Comparison of ENCODE assay signal across 1 cellular context in the genomic region with DNA sequence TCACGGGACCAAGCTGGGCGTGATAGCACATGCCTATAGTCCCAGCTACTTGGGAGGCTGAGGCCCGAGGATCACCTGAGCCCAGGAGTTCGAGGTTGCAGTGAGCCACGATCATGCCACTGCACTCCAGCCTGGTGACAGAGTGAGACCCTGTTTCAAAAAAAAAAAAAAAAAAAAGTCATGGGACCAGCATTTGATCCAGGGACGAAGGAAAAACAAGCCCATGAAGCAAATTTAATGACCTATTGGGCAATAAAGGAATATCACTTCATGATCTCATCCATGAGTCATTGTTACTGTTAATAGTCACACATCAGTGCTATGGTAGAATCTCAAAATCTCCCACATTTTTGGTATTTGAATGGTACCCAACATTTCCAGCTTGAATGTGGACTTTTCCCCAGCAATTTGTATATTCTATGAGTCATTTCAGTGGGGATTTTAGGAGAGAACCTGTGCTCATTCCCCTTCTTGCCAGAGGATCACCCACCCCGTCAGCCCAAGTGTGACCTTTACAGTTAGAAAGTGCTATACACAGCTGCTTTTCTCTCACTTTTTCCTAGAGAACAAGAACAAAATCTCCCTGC.
A peak's percentile ranks its signal among the peaks of the same experiment; 100 is the strongest.
TF ChIP-seq lines count a peak whose summit lies in the region.

No MANE protein-coding gene starts in this region.

TF ChIP-seq in K562, 482 proteins besides CTCF, POLR2A, EP300 and RAD21 (continued from another document):
- TF ChIP-seq CEBPG (CRISPR knock-in tag; IDR thresholded peaks at IDR 0.05) = peak; percentile 76
- TF ChIP-seq CEBPG (tag; conservative IDR thresholded peaks at IDR 0.05 in 1 of 2, IDR thresholded peaks at IDR 0.05 in 1 of 2) = peak; percentile 90 to 92
- TF ChIP-seq, protein P1, sequence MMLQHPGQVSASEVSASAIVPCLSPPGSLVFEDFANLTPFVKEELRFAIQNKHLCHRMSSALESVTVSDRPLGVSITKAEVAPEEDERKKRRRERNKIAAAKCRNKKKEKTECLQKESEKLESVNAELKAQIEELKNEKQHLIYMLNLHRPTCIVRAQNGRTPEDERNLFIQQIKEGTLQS (IDR thresholded peaks at IDR 0.05) = peak; percentile 90
- TF ChIP-seq, protein P1 (CRISPR knock-in tag; conservative IDR thresholded peaks at IDR 0.05) = no peak
- TF ChIP-seq FOSL1 (tag; conservative IDR thresholded peaks at IDR 0.05) = peak; percentile 83
- peak; percentile 82 for TF ChIP-seq CEBPB (tag; IDR thresholded peaks at IDR 0.05)
- TF ChIP-seq ZNF76 (CRISPR knock-in tag; IDR thresholded peaks at IDR 0.05; ENCODE audit: borderline replicate concordance) = no peak
- TF ChIP-seq JUND (IDR thresholded peaks at IDR 0.05; ENCODE audit: borderline replicate concordance, low read depth, low read length) = peak; percentile 71; the same call in 1 of the 2 replicates
- peak; percentile 70; the same call in 1 of the 3 replicates for TF ChIP-seq JUND (tag; IDR thresholded peaks at IDR 0.05; ENCODE audit: borderline replicate concordance, low read depth, low read length)
- TF ChIP-seq JUN (IDR thresholded peaks at IDR 0.05; ENCODE audit: borderline replicate concordance, low read depth, low read length) = 0 out of 2 replicates have a peak, but pooled peaks have one; percentile 57
- TF ChIP-seq JUN (CRISPR knock-in tag; IDR thresholded peaks at IDR 0.05; ENCODE audit: borderline replicate concordance) = no peak
- no peak for TF ChIP-seq ZNF696 (CRISPR knock-in tag; conservative IDR thresholded peaks at IDR 0.05)
- no peak for TF ChIP-seq U2AF1 (optimal IDR thresholded peaks at IDR 0.05; ENCODE audit: low read depth, low read length)
- no peak for TF ChIP-seq CREM (IDR thresholded peaks at IDR 0.05; ENCODE audit: low read depth)
- TF ChIP-seq, protein P2, sequence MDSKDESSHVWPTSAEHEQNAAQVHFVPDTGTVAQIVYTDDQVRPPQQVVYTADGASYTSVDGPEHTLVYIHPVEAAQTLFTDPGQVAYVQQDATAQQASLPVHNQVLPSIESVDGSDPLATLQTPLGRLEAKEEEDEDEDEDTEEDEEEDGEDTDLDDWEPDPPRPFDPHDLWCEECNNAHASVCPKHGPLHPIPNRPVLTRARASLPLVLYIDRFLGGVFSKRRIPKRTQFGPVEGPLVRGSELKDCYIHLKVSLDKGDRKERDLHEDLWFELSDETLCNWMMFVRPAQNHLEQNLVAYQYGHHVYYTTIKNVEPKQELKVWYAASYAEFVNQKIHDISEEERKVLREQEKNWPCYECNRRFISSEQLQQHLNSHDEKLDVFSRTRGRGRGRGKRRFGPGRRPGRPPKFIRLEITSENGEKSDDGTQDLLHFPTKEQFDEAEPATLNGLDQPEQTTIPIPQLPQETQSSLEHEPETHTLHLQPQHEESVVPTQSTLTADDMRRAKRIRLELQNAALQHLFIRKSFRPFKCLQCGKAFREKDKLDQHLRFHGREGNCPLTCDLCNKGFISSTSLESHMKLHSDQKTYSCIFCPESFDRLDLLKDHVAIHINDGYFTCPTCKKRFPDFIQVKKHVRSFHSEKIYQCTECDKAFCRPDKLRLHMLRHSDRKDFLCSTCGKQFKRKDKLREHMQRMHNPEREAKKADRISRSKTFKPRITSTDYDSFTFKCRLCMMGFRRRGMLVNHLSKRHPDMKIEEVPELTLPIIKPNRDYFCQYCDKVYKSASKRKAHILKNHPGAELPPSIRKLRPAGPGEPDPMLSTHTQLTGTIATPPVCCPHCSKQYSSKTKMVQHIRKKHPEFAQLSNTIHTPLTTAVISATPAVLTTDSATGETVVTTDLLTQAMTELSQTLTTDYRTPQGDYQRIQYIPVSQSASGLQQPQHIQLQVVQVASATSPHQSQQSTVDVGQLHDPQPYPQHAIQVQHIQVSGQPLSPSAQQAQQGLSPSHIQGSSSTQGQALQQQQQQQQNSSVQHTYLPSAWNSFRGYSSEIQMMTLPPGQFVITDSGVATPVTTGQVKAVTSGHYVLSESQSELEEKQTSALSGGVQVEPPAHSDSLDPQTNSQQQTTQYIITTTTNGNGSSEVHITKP (IDR thresholded peaks at IDR 0.05; ENCODE audit: partially characterized antibody) = no peak
- TF ChIP-seq ATF7 (IDR thresholded peaks at IDR 0.05) = peak; percentile 29; the same call in 1 of the 2 replicates
- no peak for TF ChIP-seq ZNF140 (CRISPR knock-in tag; IDR thresholded peaks at IDR 0.05)
- no peak for TF ChIP-seq NR2C1 (IDR thresholded peaks at IDR 0.05)
- TF ChIP-seq NR2C1 (tag; IDR thresholded peaks at IDR 0.05) = no peak
- TF ChIP-seq, protein P3, sequence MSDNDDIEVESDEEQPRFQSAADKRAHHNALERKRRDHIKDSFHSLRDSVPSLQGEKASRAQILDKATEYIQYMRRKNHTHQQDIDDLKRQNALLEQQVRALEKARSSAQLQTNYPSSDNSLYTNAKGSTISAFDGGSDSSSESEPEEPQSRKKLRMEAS (CRISPR knock-in tag; IDR thresholded peaks at IDR 0.05) = no peak
- no peak for TF ChIP-seq ZNF253 (CRISPR knock-in tag; conservative IDR thresholded peaks at IDR 0.05)
TF ChIP-seq in K562: peak in this region for 8.
